ENCODE assay signal across 1 cellular context in the genomic region with DNA sequence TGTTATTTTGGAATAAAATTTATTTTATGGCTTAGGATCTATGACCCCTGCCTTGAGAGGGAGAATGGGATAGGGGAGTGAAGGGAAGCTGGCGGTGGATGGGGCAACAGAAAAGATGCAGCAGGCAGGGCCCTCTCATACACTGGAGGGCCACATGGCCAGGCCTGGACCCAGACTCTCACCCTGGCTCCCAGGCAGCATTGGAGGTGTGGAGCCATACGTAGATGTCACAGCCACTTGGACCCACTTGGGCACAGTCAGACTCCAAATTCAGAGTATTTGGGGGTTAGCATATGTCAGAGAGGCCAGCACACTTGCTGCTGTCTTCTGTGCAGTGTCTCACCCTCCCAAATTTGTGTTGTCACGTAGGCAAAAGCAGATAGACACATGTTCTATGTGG.
TF ChIP-seq lines count a peak whose summit lies in the region.

No MANE protein-coding gene starts in this region.

TF ChIP-seq in K562, 482 proteins besides CTCF, POLR2A, EP300 and RAD21:
- no peak for TF ChIP-seq LEF1 (IDR thresholded peaks at IDR 0.05)
- TF ChIP-seq EP400 (IDR thresholded peaks at IDR 0.05): no peak
- TF ChIP-seq MBD1 (CRISPR knock-in tag; IDR thresholded peaks at IDR 0.05): no peak
